8 cellular contexts compared by ENCODE assay signal in genomic region chr17:77882481-77883212, GRCh38.
DNase-seq lines count a peak whose midpoint lies in the region; ATAC-seq and TF ChIP-seq lines count a peak whose summit lies in the region.

No MANE protein-coding gene starts in this region.

- H3K36me3 Mint-ChIP-seq in activated CD4-positive, alpha-beta T cell treated with anti-CD3 and anti-CD28 coated beads, Interleukin-2, amount 10 ng/mL, durations not matched to agents 7 days and 5 days (ENCODE audit: low read depth) = no peaks in the 10 kb centered on the region
- no peaks in the 10 kb centered on the region for H3K36me3 Mint-ChIP-seq in natural killer cell

- H3K4me3 ChIP-seq in choroid plexus epithelial cell (ENCODE audit: low read depth, low read length) = no peak overlapping the region

- H3K4me3 Mint-ChIP-seq in activated CD4-positive, alpha-beta T cell treated with anti-CD3 and anti-CD28 coated beads, Interleukin-2, amount 10 ng/mL, durations not matched to agents 7 days and 5 days = peak overlapping the region; percentile 81
- peak overlapping the region; percentile 87 for H3K4me3 Mint-ChIP-seq in natural killer cell
- peak overlapping the region; percentile 51 to 81 for H3K4me3 Mint-ChIP-seq in stimulated activated naive CD8-positive, alpha-beta T cell treated with anti-CD3 and anti-CD28 coated beads, Interleukin-15, amount 100 ng/mL, for 72 hours

- CTCF ChIA-PET in activated CD4-positive, alpha-beta T cell treated with anti-CD3 and anti-CD28 coated beads, Interleukin-2, amount 10 ng/mL, durations not matched to agents 7 days and 5 days (lab: Charles Lee) = interaction anchor here (0.6 to 1.6 kb wide), 3 partner anchors 10 to 358 kb away, joined by 3 read pairs; no protein-coding TSS in a partner anchor

- ATAC-seq in HG03196 (IDR thresholded peaks at IDR 0.05; ENCODE audit: unreplicated experiment) (peak; percentile 39), natural killer cell (peak; percentile 74 to 91 (median 75)), GM18861 (IDR thresholded peaks at IDR 0.05; ENCODE audit: unreplicated experiment) (no peak)
- ATAC-seq in stimulated activated naive CD8-positive, alpha-beta T cell treated with anti-CD3 and anti-CD28 coated beads, Interleukin-15, amount 100 ng/mL, for 72 hours = peak; percentile 94

- TF ChIP-seq CTCF in choroid plexus epithelial cell (conservative IDR thresholded peaks at IDR 0.05; ENCODE audit: low read depth, low read length) (no peak), natural killer cell (IDR thresholded peaks at IDR 0.05) (no peak)

- H3K27me3 Mint-ChIP-seq in activated CD4-positive, alpha-beta T cell treated with anti-CD3 and anti-CD28 coated beads, Interleukin-2, amount 10 ng/mL, durations not matched to agents 7 days and 5 days = peaks cover 26% of the 10 kb centered on the region
- H3K27me3 Mint-ChIP-seq in natural killer cell (ENCODE audit: low read depth in 2 of 2) = no peaks in the 10 kb centered on the region
- peaks cover 15% of the 10 kb centered on the region for H3K27me3 Mint-ChIP-seq in stimulated activated naive CD8-positive, alpha-beta T cell treated with anti-CD3 and anti-CD28 coated beads, Interleukin-15, amount 100 ng/mL, for 72 hours

- POLR2A ChIA-PET in activated CD4-positive, alpha-beta T cell treated with anti-CD3 and anti-CD28 coated beads, Interleukin-2, amount 10 ng/mL, durations not matched to agents 7 days and 5 days (lab: Charles Lee) = interaction anchor here (1.7 kb wide), 1 partner anchor 76 kb away, joined by 7 read pairs; the partner anchor contains the start of gene TNRC6C

- peak overlapping the region; percentile 98 for H3K27ac Mint-ChIP-seq in activated CD4-positive, alpha-beta T cell treated with anti-CD3 and anti-CD28 coated beads, Interleukin-2, amount 10 ng/mL, durations not matched to agents 7 days and 5 days
- H3K27ac Mint-ChIP-seq in natural killer cell = peak overlapping the region; percentile 94 to 97
- H3K27ac Mint-ChIP-seq in stimulated activated naive CD8-positive, alpha-beta T cell treated with anti-CD3 and anti-CD28 coated beads, Interleukin-15, amount 100 ng/mL, for 72 hours = peak overlapping the region; percentile 91 to 98

- DNase-seq in AG08395 (ENCODE audit: low spot score) = peak; percentile 25
- DNase-seq in activated CD4-positive, alpha-beta T cell treated with anti-CD3 and anti-CD28 coated beads, Interleukin-2, amount 10 ng/mL, durations not matched to agents 7 days and 5 days = peak; percentile 88
- peak; percentile 86 for DNase-seq in choroid plexus epithelial cell (ENCODE audit: low read depth)
- DNase-seq in natural killer cell = peak; percentile 83
- peak; percentile 84 to 93 for DNase-seq in stimulated activated naive CD8-positive, alpha-beta T cell treated with anti-CD3 and anti-CD28 coated beads, Interleukin-15, amount 100 ng/mL, for 72 hours
- DNase-seq in iPS-NIHi7 (ENCODE audit: extremely low spot score) = no peak

- intact Hi-C loops in natural killer cell (cut with micrococcal nuclease) = loop anchor here (1.0 to 10.0 kb wide), 4 partner anchors 76 to 1618 kb away; partner anchors contain the start of genes TNRC6C and UBALD2

- H3K4me1 Mint-ChIP-seq in activated CD4-positive, alpha-beta T cell treated with anti-CD3 and anti-CD28 coated beads, Interleukin-2, amount 10 ng/mL, durations not matched to agents 7 days and 5 days = peaks cover 71% of the 10 kb centered on the region
- H3K4me1 Mint-ChIP-seq in natural killer cell = peaks cover 77 to 85% of the 10 kb centered on the region in 2 donors
- H3K4me1 Mint-ChIP-seq in stimulated activated naive CD8-positive, alpha-beta T cell treated with anti-CD3 and anti-CD28 coated beads, Interleukin-15, amount 100 ng/mL, for 72 hours = peaks cover 92% of the 10 kb centered on the region

- no peaks in the 10 kb centered on the region for H3K9me3 Mint-ChIP-seq in activated CD4-positive, alpha-beta T cell treated with anti-CD3 and anti-CD28 coated beads, Interleukin-2, amount 10 ng/mL, durations not matched to agents 7 days and 5 days
- no peaks in the 10 kb centered on the region for H3K9me3 Mint-ChIP-seq in natural killer cell
- H3K9me3 Mint-ChIP-seq in stimulated activated naive CD8-positive, alpha-beta T cell treated with anti-CD3 and anti-CD28 coated beads, Interleukin-15, amount 100 ng/mL, for 72 hours = no peaks in the 10 kb centered on the region
